8 cellular contexts compared by ENCODE assay signal in genomic region chr11:61446211-61446651, GRCh38. TPM values are rescaled to one million over a fixed set of nuclear protein-coding genes. Genes with fewer than 3 reads are reported as not detected.
DNase-seq lines count a peak whose midpoint lies in the region; ATAC-seq, FAIRE-seq and TF ChIP-seq lines count a peak whose summit lies in the region.

No MANE protein-coding gene starts in this region.

- no peaks in the 10 kb centered on the region for H3K4me1 Mint-ChIP-seq in WTC11

- H3K27me3 ChIP-seq in bronchial epithelial cell (ENCODE audit: control insufficient read depth, insufficient read depth, low read length): no peaks in the 10 kb centered on the region

- H3K36me3 Mint-ChIP-seq in WTC11: peaks cover 40% of the 10 kb centered on the region

- H3K4me3 ChIP-seq in bronchial epithelial cell (ENCODE audit: low read depth, low read length): no peak overlapping the region

- peak; percentile 58 for DNase-seq in DMS153 treated with DMSO at 0.1 percent for 48 hours (lab: John Stamatoyannopoulos, UW; ENCODE audit: unreplicated experiment)
- peak; percentile 91 for DNase-seq in NCI-H2171 (lab: John Stamatoyannopoulos, UW)
- DNase-seq in WTC11 (ENCODE audit: low spot score): peak; percentile 95
- DNase-seq in bronchial epithelial cell (ENCODE audit: low read depth): peak; percentile 93
- DNase-seq in islet precursor cell: peak; percentile 95
- peak; percentile 79 for DNase-seq in stimulated activated CD4-positive, alpha-beta T cell treated with anti-CD3 and anti-CD28 coated beads, Interleukin-12 subunit alpha, Interleukin-12 subunit beta, amount 100 ng/mL, for 4 hours

- POLR2A ChIA-PET in WTC11 (lab: Charles Lee): interaction anchor here (0.7 to 1.4 kb wide), 4 partner anchors 16 to 192 kb away, joined by 3 to 6 read pairs (median 4); partner anchors contain the start of genes CPSF7 and SDHAF2

- CTCF ChIA-PET in WTC11 (lab: Charles Lee): interaction anchor here (0.6 to 3.4 kb wide), 66 partner anchors 10 to 479 kb away, joined by 3 to 153 read pairs (median 5); partner anchors contain the start of genes CPSF7, LRRC10B, SDHAF2 and TKFC

- peak overlapping the region; percentile 82; the same call in 1 of the 2 replicates for H3K27ac Mint-ChIP-seq in WTC11

- peak; percentile 47 for TF ChIP-seq CTCF in WTC11 (IDR thresholded peaks at IDR 0.05)
- TF ChIP-seq CTCF in bronchial epithelial cell (IDR thresholded peaks at IDR 0.05; ENCODE audit: insufficient read depth, low read length, severe bottlenecking): peak; percentile 96

- H3K36me3 ChIP-seq in bronchial epithelial cell (ENCODE audit: control insufficient read depth, insufficient read depth, low read length): peaks cover 17% of the 10 kb centered on the region

- no peak overlapping the region for H3K4me3 Mint-ChIP-seq in WTC11

- H3K27me3 Mint-ChIP-seq in WTC11 (ENCODE audit: low read depth): no peaks in the 10 kb centered on the region

- peak; percentile 36 for FAIRE-seq in bronchial epithelial cell (lab: Jason Lieb, UNC)

- ATAC-seq in HG02642 (IDR thresholded peaks at IDR 0.05; ENCODE audit: poor library complexity, unreplicated experiment) (peak; percentile 78), WTC11 (peak; percentile 93), GM21526 (IDR thresholded peaks at IDR 0.05; ENCODE audit: low FRiP score, unreplicated experiment) (no peak)

- no peaks in the 10 kb centered on the region for H3K9me3 Mint-ChIP-seq in WTC11

TF ChIP-seq in WTC11, 78 proteins besides CTCF, POLR2A, EP300 and RAD21:
- no peak for TF ChIP-seq ZNF138 (CRISPR knock-in tag; conservative IDR thresholded peaks at IDR 0.05)
- no peak for TF ChIP-seq ZNF425 (CRISPR knock-in tag; conservative IDR thresholded peaks at IDR 0.05)
- TF ChIP-seq GABPB1 (CRISPR knock-in tag; IDR thresholded peaks at IDR 0.05): 0 out of 2 replicates have a peak, but pooled peaks have one; percentile 23
- TF ChIP-seq ELF4 (CRISPR knock-in tag; IDR thresholded peaks at IDR 0.05; ENCODE audit: low read depth): no peak
- TF ChIP-seq IRF1 (CRISPR knock-in tag; IDR thresholded peaks at IDR 0.05): no peak
- no peak for TF ChIP-seq CREB1 (CRISPR knock-in tag; IDR thresholded peaks at IDR 0.05)
- TF ChIP-seq ETV6 (CRISPR knock-in tag; IDR thresholded peaks at IDR 0.05): 0 out of 2 replicates have a peak, but pooled peaks have one; percentile 35
- TF ChIP-seq MAX (CRISPR knock-in tag; IDR thresholded peaks at IDR 0.05): 0 out of 2 replicates have a peak, but pooled peaks have one; percentile 30
- no peak for TF ChIP-seq ZNF423 (CRISPR knock-in tag; IDR thresholded peaks at IDR 0.05)
- TF ChIP-seq ZNF671 (CRISPR knock-in tag; IDR thresholded peaks at IDR 0.05): no peak

RNA-seq across cellular contexts. Expression of gene SDHAF2, which starts 16.3 kb away (rescaled TPM):
- 36.2 to 36.8 TPM (median 36.5 TPM) in 3 replicates for total RNA-seq in WTC11 (2021)
- total RNA-seq in bronchial epithelial cell: 35.3 and 51.3 TPM in 2 replicates

RNA-seq across cellular contexts. Expression of gene CPSF7, which starts 16.5 kb away (rescaled TPM):
- 86.0 to 90.7 TPM (median 88.3 TPM) in 3 replicates for total RNA-seq in WTC11 (2021)
- total RNA-seq in bronchial epithelial cell: 10.8 and 11.9 TPM in 2 replicates

RNA-seq across cellular contexts. Expression of gene TMEM216, which starts 53.8 kb away (rescaled TPM):
- total RNA-seq in WTC11 (2021): 16.4 to 20.8 TPM (median 17.9 TPM) in 3 replicates
- 6.1 and 9.2 TPM in 2 replicates for total RNA-seq in bronchial epithelial cell
